In genomic region chr12:124428136-124428791, GRCh38 we compare ENCODE assay signal across 10 cellular contexts.
DNase-seq lines count a peak whose midpoint lies in the region; ATAC-seq, FAIRE-seq and TF ChIP-seq lines count a peak whose summit lies in the region.
"Had no signal": no experiment of that assay in that cellular context is flagged by ENCODE, and none has a peak within 500 bp of the region (broad histone marks: within the 10 kb centered on the region; RNA-seq: fewer than 3 reads in every experiment).

No MANE protein-coding gene starts in this region.

- peaks cover 2 to 30% of the 10 kb centered on the region in 2 donors for H3K36me3 ChIP-seq in kidney (ENCODE audit: control insufficient read depth in 1 of 2, insufficient read depth in 2 of 2, low read length in 2 of 2)
- peaks cover 24 to 69% (median 57%) of the 10 kb centered on the region in 4 donors for H3K36me3 ChIP-seq in stomach

- H3K9ac ChIP-seq in kidney (ENCODE audit: low read length in 2 of 2), result peak overlapping the region in 1 of 2 donors; percentile 22

- H3K27ac ChIP-seq in kidney (ENCODE audit: low read depth in 2 of 2, low read length in 2 of 2) (peak overlapping the region; percentile 70 to 81), stomach (peak overlapping the region; percentile 34 to 85 (median 79))

- DNase-seq in NB4 (ENCODE audit: low read depth), result peak; percentile 89
- peak; percentile 85 for DNase-seq in astrocyte of the hippocampus (ENCODE audit: low read depth, low spot score)
- DNase-seq in kidney, result no peak
- DNase-seq in stomach, result no peak
- DNase-seq in T-cell, result no peak
- DNase-seq: activated T-cell treated with anti-CD3 and anti-CD28 coated beads, Interleukin-2, amount 50 U/mL, for 1 hour had no signal

- no peak for FAIRE-seq in kidney (lab: Jason Lieb, UNC)
- FAIRE-seq: GM12878 had no signal

- 45 to 67% (median 59%) methylated on average over 18 to 23 of the region's 23 CpGs for WGBS in stomach, 5 donors

- no peak overlapping the region for H3K4me3 Mint-ChIP-seq in T-cell

- CTCF ChIA-PET in T-cell (lab: Charles Lee), result no interaction called here

- peak; percentile 67 for TF ChIP-seq EP300 in stomach (IDR thresholded peaks at IDR 0.05)

- peaks cover 17 to 20% of the 10 kb centered on the region in 2 donors for H3K4me1 ChIP-seq in kidney (ENCODE audit: control insufficient read depth in 1 of 2, insufficient read depth in 1 of 2, low read depth in 1 of 2, low read length in 2 of 2)
- peaks cover 27 to 66% (median 41%) of the 10 kb centered on the region in 4 donors for H3K4me1 ChIP-seq in stomach

- peak overlapping the region in 1 of 2 donors; percentile 34 for H3K27ac Mint-ChIP-seq in T-cell

- H3K9me3 Mint-ChIP-seq in T-cell, result no peaks in the 10 kb centered on the region

- no peak overlapping the region for H3K4me3 ChIP-seq in NB4 (ENCODE audit: low read depth, low read length)
- H3K4me3 ChIP-seq in kidney (ENCODE audit: low read length in 2 of 2), result no peak overlapping the region
- no peak overlapping the region for H3K4me3 ChIP-seq in stomach
- H3K4me3 ChIP-seq: GM12878 had no signal

- no peaks in the 10 kb centered on the region for H3K27me3 Mint-ChIP-seq in T-cell

- intact Hi-C loops in kidney (cut with DNase I), result no loop called here
- intact Hi-C loops in stomach (cut with DNase I; ENCODE audit: low total_unique reads), result no loop called here

- peaks cover 0 to 8% (median 4%) of the 10 kb centered on the region in 3 donors for H3K4me1 Mint-ChIP-seq in T-cell

- H3K27me3 ChIP-seq in stomach, result no peaks in the 10 kb centered on the region

- TF ChIP-seq CTCF in NB4 (IDR thresholded peaks at IDR 0.05; ENCODE audit: low read depth, low read length) (no peak), kidney (IDR thresholded peaks at IDR 0.05; ENCODE audit: borderline replicate concordance, extremely low read depth, insufficient read depth) (no peak), stomach (IDR thresholded peaks at IDR 0.05) (no peak)

- POLR2A ChIA-PET in T-cell (lab: Charles Lee), result no interaction called here

- TF ChIP-seq POLR2A in NB4 (IDR thresholded peaks at IDR 0.05; ENCODE audit: extremely low read depth, insufficient read length) (no peak), stomach (IDR thresholded peaks at IDR 0.05) (no peak)

- H3K9me3 ChIP-seq in kidney (ENCODE audit: control insufficient read depth in 1 of 2, low read length in 2 of 2), result no peaks in the 10 kb centered on the region
- no peaks in the 10 kb centered on the region for H3K9me3 ChIP-seq in stomach

- H3K36me3 Mint-ChIP-seq in T-cell, result peaks cover 29% of the 10 kb centered on the region

- no peak for ATAC-seq in HG02870 (IDR thresholded peaks at IDR 0.05; ENCODE audit: unreplicated experiment)
- no peak for ATAC-seq in esophagus mucosa
- no peak for ATAC-seq in T-cell (replicated peaks in 1 of 4)
- ATAC-seq in HG03378 (IDR thresholded peaks at IDR 0.05; ENCODE audit: unreplicated experiment), result no peak
- ATAC-seq: GM12878 had no signal

Comparison
In these comparisons a context has a peak if more than half of its experiments do, and no peak if none do; other contexts are left out.
1. DNase-seq: peak in NB4 (single experiment) and astrocyte of the hippocampus (single experiment); none in kidney (single experiment), stomach (single experiment) and T-cell (0 of 34).